Comparison of ENCODE assay signal across 8 cellular contexts in the genomic region with DNA sequence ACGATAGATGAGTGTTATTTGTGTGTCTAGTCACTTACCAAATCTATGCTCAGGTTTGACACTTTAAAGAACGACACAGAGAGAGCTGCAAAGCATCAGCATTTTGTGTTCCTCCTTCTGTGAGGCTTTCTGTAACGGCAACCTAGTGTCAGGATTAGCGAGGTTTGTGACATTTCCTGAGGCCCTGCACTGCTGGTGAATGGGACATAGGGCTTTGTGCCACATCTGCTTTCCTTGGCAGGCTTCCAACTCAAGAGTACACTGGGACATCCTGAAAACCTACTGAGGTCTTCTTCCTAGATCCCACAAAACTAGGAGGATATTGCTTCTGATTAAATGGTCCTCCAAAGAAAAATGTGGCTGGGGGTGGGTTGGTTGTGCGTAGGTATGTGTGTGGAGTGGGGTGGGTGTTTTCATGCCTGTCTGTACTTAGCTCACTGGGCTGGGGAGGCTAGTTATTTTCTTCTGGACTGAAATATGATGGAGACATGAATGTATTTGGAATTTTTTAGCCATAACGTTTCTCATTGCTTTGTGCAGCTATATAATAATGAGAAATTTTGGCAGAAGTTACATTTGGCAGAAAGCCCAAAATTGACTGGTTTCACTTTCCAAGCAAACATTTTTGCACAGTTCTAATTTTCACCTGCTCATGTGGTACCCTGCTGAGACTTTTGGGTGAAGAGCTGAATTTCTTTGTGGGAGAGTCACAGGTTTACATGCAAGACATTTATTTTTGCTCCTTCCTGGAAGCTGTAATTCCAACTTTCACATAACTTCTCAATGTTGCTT.
A peak's percentile ranks its signal among the peaks of the same experiment; 100 is the strongest.
DNase-seq lines count a peak whose midpoint lies in the region; ATAC-seq and TF ChIP-seq lines count a peak whose summit lies in the region.

No MANE protein-coding gene starts in this region.

- WGBS in lung, 2 donors = 6 to 17% methylated on average over 6 of the region's 6 CpGs

- peak overlapping the region; percentile 3 to 58 for H3K27ac ChIP-seq in lung (ENCODE audit: low read depth in 1 of 2, low read length in 1 of 2)

- H3K36me3 ChIP-seq in lung (ENCODE audit: control insufficient read depth in 2 of 2, insufficient read depth in 2 of 2, low read length in 2 of 2) = no peaks in the 10 kb centered on the region

- peaks cover 2 to 7% of the 10 kb centered on the region in 2 donors for H3K4me1 ChIP-seq in lung (ENCODE audit: control insufficient read depth in 2 of 2, insufficient read depth in 2 of 2, low read length in 2 of 2)

- no peaks in the 10 kb centered on the region for H3K9me3 ChIP-seq in lung (ENCODE audit: control insufficient read depth in 2 of 2, insufficient read depth in 1 of 2, low read length in 1 of 2)

- H3K27me3 Mint-ChIP-seq in immature natural killer cell (ENCODE audit: low read depth in 3 of 3) (no peaks in the 10 kb centered on the region), progenitor cell of endocrine pancreas (no peaks in the 10 kb centered on the region)
- no peaks in the 10 kb centered on the region for H3K27me3 Mint-ChIP-seq in activated T-cell treated with anti-CD3 and anti-CD28 coated beads, Interleukin-2, amount 50 U/mL, for 72 hours (ENCODE audit: low read depth)

- TF ChIP-seq CTCF in lung (IDR thresholded peaks at IDR 0.05; ENCODE audit: control extremely low read depth, extremely low read depth) (no peak), progenitor cell of endocrine pancreas (IDR thresholded peaks at IDR 0.05; ENCODE audit: unreplicated experiment) (no peak)

- H3K9me3 Mint-ChIP-seq in immature natural killer cell = peaks cover 0 to 6% (median under 1%) of the 10 kb centered on the region in 6 donors
- no peaks in the 10 kb centered on the region for H3K9me3 Mint-ChIP-seq in progenitor cell of endocrine pancreas (ENCODE audit: low read depth)
- no peaks in the 10 kb centered on the region for H3K9me3 Mint-ChIP-seq in activated T-cell treated with anti-CD3 and anti-CD28 coated beads, Interleukin-2, amount 50 U/mL, for 72 hours

- H3K36me3 Mint-ChIP-seq in immature natural killer cell (no peaks in the 10 kb centered on the region), progenitor cell of endocrine pancreas (ENCODE audit: insufficient read depth) (no peaks in the 10 kb centered on the region)
- no peaks in the 10 kb centered on the region for H3K36me3 Mint-ChIP-seq in activated T-cell treated with anti-CD3 and anti-CD28 coated beads, Interleukin-2, amount 50 U/mL, for 72 hours (ENCODE audit: insufficient read depth in 2 of 2)

- ATAC-seq in lung (ENCODE audit: insufficient read depth, low FRiP score) (peak; percentile 27), HG03108 (IDR thresholded peaks at IDR 0.05; ENCODE audit: unreplicated experiment) (no peak)
- no peak for ATAC-seq in activated T-cell treated with anti-CD3 and anti-CD28 coated beads, Interleukin-2, amount 50 U/mL, for 72 hours (replicated peaks in 1 of 2)

- no peak overlapping the region for H3K4me3 ChIP-seq in lung

- no peaks in the 10 kb centered on the region for H3K27me3 ChIP-seq in lung (ENCODE audit: control insufficient read depth, insufficient read depth)

- H3K4me1 Mint-ChIP-seq in immature natural killer cell (peaks cover 2 to 6% of the 10 kb centered on the region in 2 donors), progenitor cell of endocrine pancreas (ENCODE audit: low read depth) (peaks cover 30% of the 10 kb centered on the region)
- peaks cover 7% of the 10 kb centered on the region for H3K4me1 Mint-ChIP-seq in activated T-cell treated with anti-CD3 and anti-CD28 coated beads, Interleukin-2, amount 50 U/mL, for 72 hours (ENCODE audit: low read depth)

- H3K4me3 Mint-ChIP-seq in immature natural killer cell (no peak overlapping the region), progenitor cell of endocrine pancreas (ENCODE audit: low read depth) (no peak overlapping the region)
- H3K4me3 Mint-ChIP-seq in activated T-cell treated with anti-CD3 and anti-CD28 coated beads, Interleukin-2, amount 50 U/mL, for 72 hours = no peak overlapping the region

- peak; percentile 80 for DNase-seq in DMS53 treated with DMSO at 0.1 percent for 48 hours (lab: John Stamatoyannopoulos, UW; ENCODE audit: unreplicated experiment)
- peak; percentile 26 for DNase-seq in NAMALWA (ENCODE audit: low spot score)
- peak; percentile 5 for DNase-seq in UCSD-AML1 (lab: John Stamatoyannopoulos, UW; ENCODE audit: unreplicated experiment)
- no peak for DNase-seq in lung (ENCODE audit: low spot score)
- DNase-seq in immature natural killer cell = no peak
- no peak for DNase-seq in progenitor cell of endocrine pancreas (ENCODE audit: low spot score, unreplicated experiment)
- DNase-seq in activated T-cell treated with anti-CD3 and anti-CD28 coated beads, Interleukin-2, amount 50 U/mL, for 72 hours = no peak

- H3K27ac Mint-ChIP-seq in immature natural killer cell (no peak overlapping the region), progenitor cell of endocrine pancreas (no peak overlapping the region)
- no peak overlapping the region for H3K27ac Mint-ChIP-seq in activated T-cell treated with anti-CD3 and anti-CD28 coated beads, Interleukin-2, amount 50 U/mL, for 72 hours

Comparison
In these comparisons a context has a peak if more than half of its experiments do, and no peak if none do; other contexts are left out.
1. DNase-seq: peak in DMS53 treated with DMSO at 0.1 percent for 48 hours (single experiment), NAMALWA (single experiment) and UCSD-AML1 (single experiment); none in lung (single experiment), immature natural killer cell (0 of 3), progenitor cell of endocrine pancreas (single experiment) and activated T-cell treated with anti-CD3 and anti-CD28 coated beads, Interleukin-2, amount 50 U/mL, for 72 hours (0 of 2).